In the genomic region with DNA sequence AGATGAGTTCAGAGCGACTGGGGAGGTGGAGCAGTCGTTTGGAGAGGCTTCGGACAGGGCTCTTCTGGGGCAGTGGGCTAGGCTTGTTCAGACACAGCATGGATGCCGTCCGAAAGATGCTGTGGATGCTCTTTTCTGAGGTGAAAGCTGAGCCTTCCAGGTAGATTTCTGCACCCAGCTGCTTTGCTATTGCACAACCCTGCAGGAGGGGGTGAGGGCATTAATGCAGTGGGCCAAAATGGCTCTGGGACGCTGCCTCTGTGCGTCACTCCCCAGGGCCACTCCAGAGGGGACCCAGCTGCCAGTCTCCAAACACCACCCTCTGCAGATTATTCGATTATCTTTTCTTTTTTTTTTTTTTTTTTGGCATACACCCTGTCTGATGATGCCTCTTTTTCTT, we compare ENCODE assay signal across 3 cellular contexts.
TF ChIP-seq lines count a peak whose summit lies in the region.

No MANE protein-coding gene starts in this region.

TF ChIP-seq in A549, 52 proteins besides CTCF, POLR2A, EP300 and RAD21:
- TF ChIP-seq POLR2AphosphoS2 (conservative IDR thresholded peaks at IDR 0.05; ENCODE audit: low read length) (peak; percentile 32; the same call in 1 of the 2 replicates), CEBPB (IDR thresholded peaks at IDR 0.05) (peak in 1 of 2 experiments; percentile 35; a peak in 1 of 4 replicates)
- TF ChIP-seq, protein P1, sequence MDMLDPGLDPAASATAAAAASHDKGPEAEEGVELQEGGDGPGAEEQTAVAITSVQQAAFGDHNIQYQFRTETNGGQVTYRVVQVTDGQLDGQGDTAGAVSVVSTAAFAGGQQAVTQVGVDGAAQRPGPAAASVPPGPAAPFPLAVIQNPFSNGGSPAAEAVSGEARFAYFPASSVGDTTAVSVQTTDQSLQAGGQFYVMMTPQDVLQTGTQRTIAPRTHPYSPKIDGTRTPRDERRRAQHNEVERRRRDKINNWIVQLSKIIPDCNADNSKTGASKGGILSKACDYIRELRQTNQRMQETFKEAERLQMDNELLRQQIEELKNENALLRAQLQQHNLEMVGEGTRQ (IDR thresholded peaks at IDR 0.05), result no peak

TF ChIP-seq in IMR-90, 13 proteins besides CTCF, POLR2A, EP300 and RAD21:
- TF ChIP-seq, protein P1 (IDR thresholded peaks at IDR 0.05; ENCODE audit: low read depth, low read length), result no peak
- TF ChIP-seq CEBPB (IDR thresholded peaks at IDR 0.05; ENCODE audit: low read depth, low read length), result peak; percentile 45; the same call in 1 of the 2 replicates

TF ChIP-seq in HepG2, 621 proteins besides CTCF, POLR2A, EP300 and RAD21:
- TF ChIP-seq, protein P2, sequence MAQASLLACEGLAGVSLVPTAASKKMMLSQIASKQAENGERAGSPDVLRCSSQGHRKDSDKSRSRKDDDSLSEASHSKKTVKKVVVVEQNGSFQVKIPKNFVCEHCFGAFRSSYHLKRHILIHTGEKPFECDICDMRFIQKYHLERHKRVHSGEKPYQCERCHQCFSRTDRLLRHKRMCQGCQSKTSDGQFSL (CRISPR knock-in tag; IDR thresholded peaks at IDR 0.05), result no peak
- TF ChIP-seq ZNF652 (CRISPR knock-in tag; IDR thresholded peaks at IDR 0.05; ENCODE audit: borderline replicate concordance, low read depth), result no peak
- TF ChIP-seq DNMT1 (CRISPR knock-in tag; IDR thresholded peaks at IDR 0.05), result no peak
- no peak for TF ChIP-seq IRF2 (CRISPR knock-in tag; IDR thresholded peaks at IDR 0.05)
- TF ChIP-seq CEBPB (IDR thresholded peaks at IDR 0.05; ENCODE audit: borderline replicate concordance, low read depth, low read length), result peak; percentile 50; the same call in 1 of the 2 replicates
- TF ChIP-seq ZNF24 (IDR thresholded peaks at IDR 0.05), result no peak
TF ChIP-seq in HepG2: peak in this region for 1.
